Comparison of ENCODE assay signal across 9 cellular contexts in the genomic region with DNA sequence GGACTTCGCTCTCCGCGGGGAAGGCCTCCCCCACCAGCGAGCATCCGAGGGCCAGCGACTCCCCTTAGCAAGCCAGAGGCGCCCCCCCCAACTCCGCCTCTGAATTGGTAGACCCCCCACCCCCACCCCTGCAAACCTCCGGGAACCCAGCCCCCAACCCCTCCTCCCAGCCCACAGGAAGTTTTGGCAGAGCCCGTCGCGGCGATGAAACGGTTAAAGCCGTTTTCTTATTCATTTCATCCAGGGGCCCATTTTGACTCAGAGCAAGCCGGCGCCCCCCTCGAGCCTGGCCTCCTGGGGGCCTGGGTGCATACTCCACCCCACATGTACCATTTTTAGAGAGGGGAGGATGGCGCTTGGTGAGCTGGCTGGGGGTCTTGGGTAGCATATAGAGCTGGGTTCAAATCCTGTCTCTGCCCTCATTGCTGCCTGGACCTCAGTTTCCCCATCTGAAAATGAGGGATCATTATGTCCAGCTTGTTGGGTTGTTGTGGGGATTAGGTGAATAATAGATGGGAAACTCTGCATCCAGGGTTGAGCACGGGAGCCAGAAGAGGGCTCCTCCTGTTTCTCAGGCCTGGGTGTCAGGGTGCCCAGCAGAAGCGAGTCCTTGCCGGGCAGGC. TPM values are rescaled to one million over a fixed set of nuclear protein-coding genes. Genes with fewer than 3 reads are reported as not detected.
DNase-seq lines count a peak whose midpoint lies in the region; ATAC-seq and TF ChIP-seq lines count a peak whose summit lies in the region.
"Had no signal": no experiment of that assay in that cellular context is flagged by ENCODE, and none has a peak within 500 bp of the region (broad histone marks: within the 10 kb centered on the region; RNA-seq: fewer than 3 reads in every experiment).

No MANE protein-coding gene starts in this region.

- no peaks in the 10 kb centered on the region for H4K20me1 ChIP-seq in DOHH2 (ENCODE audit: control insufficient read depth, insufficient read depth, low read depth, low read length)
- no peaks in the 10 kb centered on the region for H4K20me1 ChIP-seq in osteoblast (ENCODE audit: insufficient read depth, low read length)

- H3K4me2 ChIP-seq in DOHH2 (ENCODE audit: low read length) (peak overlapping the region; percentile 93), osteoblast (ENCODE audit: insufficient read depth, low read length) (peak overlapping the region; percentile 73)

- TF ChIP-seq CTCF in DOHH2 (IDR thresholded peaks at IDR 0.05; ENCODE audit: low read depth, low read length, poor library complexity, severe bottlenecking) (no peak), Peyer's patch (IDR thresholded peaks at IDR 0.05) (no peak), osteoblast (IDR thresholded peaks at IDR 0.05; ENCODE audit: extremely low read depth, low read depth, low read length) (no peak)

- H3K27me3 ChIP-seq in DOHH2 (ENCODE audit: control insufficient read depth, low read length): no peaks in the 10 kb centered on the region
- H3K27me3 ChIP-seq in Peyer's patch: no peaks in the 10 kb centered on the region
- no peaks in the 10 kb centered on the region for H3K27me3 ChIP-seq in osteoblast (ENCODE audit: insufficient read depth, low read length)

- no peaks in the 10 kb centered on the region for H3K9me3 ChIP-seq in DOHH2 (ENCODE audit: control insufficient read depth, insufficient read depth, low read length)
- H3K9me3 ChIP-seq in Peyer's patch: no peaks in the 10 kb centered on the region
- H3K9me3 ChIP-seq in osteoblast (ENCODE audit: low read depth, low read length): no peaks in the 10 kb centered on the region

- no peak for DNase-seq in Peyer's patch
- DNase-seq in effector CD8-positive, alpha-beta T cell (lab: John Stamatoyannopoulos, UW): peak; percentile 46
- peak; percentile 86 for DNase-seq in osteoblast (ENCODE audit: insufficient read length, low spot score, missing footprints)
- no peak for DNase-seq in C1 segment of cervical spinal cord (lab: John Stamatoyannopoulos, UW)
- DNase-seq in NCI-H2029 (lab: John Stamatoyannopoulos, UW): no peak

- no peaks in the 10 kb centered on the region for H3K36me3 ChIP-seq in DOHH2 (ENCODE audit: control insufficient read depth, low read length)
- no peaks in the 10 kb centered on the region for H3K36me3 ChIP-seq in Peyer's patch
- no peaks in the 10 kb centered on the region for H3K36me3 ChIP-seq in osteoblast (ENCODE audit: insufficient read depth, low read length)

- no peak overlapping the region for H2AFZ ChIP-seq in osteoblast (ENCODE audit: low read length)

- H3K9me2 ChIP-seq in DOHH2 (replicated peaks; ENCODE audit: control insufficient read depth, low read length): no peaks in the 10 kb centered on the region

- H3K79me2 ChIP-seq in DOHH2 (ENCODE audit: control insufficient read depth, low read length): no peaks in the 10 kb centered on the region
- H3K79me2 ChIP-seq in osteoblast (ENCODE audit: insufficient read depth, low read length): no peaks in the 10 kb centered on the region

- ATAC-seq in GM18511 (IDR thresholded peaks at IDR 0.05; ENCODE audit: unreplicated experiment): no peak
- ATAC-seq in GM18505 (IDR thresholded peaks at IDR 0.05; ENCODE audit: unreplicated experiment): no peak

- H3K4me3 ChIP-seq in DOHH2 (ENCODE audit: low read length) (peak overlapping the region; percentile 77), Peyer's patch (peak overlapping the region; percentile 39 to 62 (median 50)), osteoblast (ENCODE audit: insufficient read depth, low read length) (peak overlapping the region; percentile 72)

- peaks cover 83% of the 10 kb centered on the region for H3K4me1 ChIP-seq in DOHH2 (ENCODE audit: control insufficient read depth, low read length)
- H3K4me1 ChIP-seq in Peyer's patch: peaks cover 24 to 76% (median 46%) of the 10 kb centered on the region in 4 donors
- H3K4me1 ChIP-seq in osteoblast (ENCODE audit: insufficient read depth, low read length): peaks cover 34% of the 10 kb centered on the region

- peaks cover 40% of the 10 kb centered on the region for H3F3A ChIP-seq in DOHH2 (ENCODE audit: control insufficient read depth, insufficient read depth)

- no peak for TF ChIP-seq POLR2A in Peyer's patch (IDR thresholded peaks at IDR 0.05)
- TF ChIP-seq POLR2A in GM18505 (IDR thresholded peaks at IDR 0.05; ENCODE audit: borderline replicate concordance, extremely low read depth, insufficient read depth, insufficient read length): no peak

- H3K27ac ChIP-seq in DOHH2 (ENCODE audit: low read depth, low read length): peak overlapping the region; percentile 75
- peak overlapping the region; percentile 97 to 100 (median 100) for H3K27ac ChIP-seq in Peyer's patch
- H3K27ac ChIP-seq in osteoblast (ENCODE audit: low read depth, low read length): peak overlapping the region; percentile 86

RNA-seq across cellular contexts. Expression of a gene that starts 7.9 kb away (rescaled TPM):
- total RNA-seq in Peyer's patch (100 to 1,000 TPM; 111 to 324 (median 152) TPM), osteoblast (85.5 and 93.0 TPM in 2 replicates)

RNA-seq across cellular contexts. Expression of a gene that starts 8.0 kb away (rescaled TPM):
- total RNA-seq in Peyer's patch (100 to 1,000 TPM; 193 to 379 (median 285) TPM), osteoblast (16.8 and 21.7 TPM in 2 replicates)

RNA-seq across cellular contexts. Expression of a gene that starts 18.3 kb away (rescaled TPM):
- 100 to 1,000 TPM; 150 to 461 (median 375) TPM for total RNA-seq in Peyer's patch
- total RNA-seq in osteoblast: 155 and 156 TPM in 2 replicates

RNA-seq across cellular contexts. Expression of a gene that starts 18.5 kb away (rescaled TPM):
- total RNA-seq in Peyer's patch (not detected), osteoblast (0.29 TPM in 1 of 2 replicates, not detected in the other)
- total RNA-seq: M059J had no signal

RNA-seq across cellular contexts. Expression of a gene that starts 23.0 kb away (rescaled TPM):
- 10 to 100 TPM in 2 of 4 donors, 1 to 10 TPM in 2; 5.9 to 24.8 (median 9.4) TPM for total RNA-seq in Peyer's patch
- total RNA-seq in osteoblast: 7.6 and 8.3 TPM in 2 replicates

Comparison
In these comparisons a context has a peak if more than half of its experiments do, and no peak if none do; other contexts are left out.
1. DNase-seq: peak in effector CD8-positive, alpha-beta T cell (single experiment) and osteoblast (single experiment); none in Peyer's patch (0 of 3), C1 segment of cervical spinal cord (0 of 14) and NCI-H2029 (single experiment).
2. Peak in every context shown above with its lines, with median percentiles within 50 percentile points of each other: H3K27ac ChIP-seq and H3K4me3 ChIP-seq.